10 cellular contexts compared by ENCODE assay signal in the genomic region with DNA sequence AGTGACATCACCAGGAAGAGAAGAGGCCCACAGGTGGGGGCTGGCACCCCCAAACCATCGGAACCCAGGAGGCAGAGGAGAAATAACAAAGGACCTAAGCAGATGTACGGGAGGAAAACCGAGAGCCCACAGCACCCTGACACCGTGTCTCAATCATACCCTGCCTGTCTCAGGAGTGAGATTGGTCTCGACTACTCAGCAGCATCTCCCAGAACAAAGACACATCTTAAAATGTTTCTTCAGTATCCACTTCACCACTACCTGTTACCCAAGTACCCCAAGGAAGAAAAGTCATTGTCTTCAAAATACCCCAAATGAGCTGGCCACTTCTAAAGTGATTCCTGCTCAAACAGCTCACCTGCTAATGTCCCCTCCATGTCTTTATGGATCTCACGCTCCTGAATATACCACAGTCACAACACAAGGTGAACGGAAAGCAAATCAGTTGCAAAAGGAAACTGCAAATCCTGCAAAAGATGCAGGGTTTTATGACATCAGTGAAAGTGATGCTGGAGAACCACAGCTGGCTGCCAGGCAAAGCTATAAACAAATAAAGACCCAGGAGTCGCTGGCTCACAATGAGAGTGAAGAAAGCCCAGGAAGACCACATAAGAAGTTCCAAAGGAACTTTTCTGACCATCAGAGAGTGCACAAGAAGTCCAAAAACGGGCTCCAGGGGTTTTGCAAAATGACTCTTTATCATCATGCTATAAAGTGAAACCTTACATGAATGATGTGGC. TPM values are rescaled to one million over a fixed set of nuclear protein-coding genes. Genes with fewer than 3 reads are reported as not detected.
A peak's percentile ranks its signal among the peaks of the same experiment; 100 is the strongest.
DNase-seq lines count a peak whose midpoint lies in the region; ATAC-seq and TF ChIP-seq lines count a peak whose summit lies in the region.
"Had no signal": no experiment of that assay in that cellular context is flagged by ENCODE, and none has a peak within 500 bp of the region (broad histone marks: within the 10 kb centered on the region; RNA-seq: fewer than 3 reads in every experiment).

No MANE protein-coding gene starts in this region.

- H3K27ac Mint-ChIP-seq in H9 = no peak overlapping the region
- no peak overlapping the region for H3K27ac Mint-ChIP-seq in activated naive CD8-positive, alpha-beta T cell treated with anti-CD3 and anti-CD28 coated beads, Interleukin-2, amount 50 U/mL, for 24 hours
- H3K27ac Mint-ChIP-seq in naive thymus-derived CD8-positive, alpha-beta T cell = no peak overlapping the region
- H3K27ac Mint-ChIP-seq in HFFc6 = no peak overlapping the region

- H3K4me2 ChIP-seq in H9 (ENCODE audit: insufficient read depth, insufficient read length, low read length) = no peak overlapping the region
- H3K4me2 ChIP-seq: smooth muscle cell had no signal

- H3T11ph ChIP-seq in H9 (ENCODE audit: low read length) = no peak overlapping the region

- H2BK12ac ChIP-seq in H9 (ENCODE audit: insufficient read length, low read depth, low read length) = no peak overlapping the region

- H3K27me3 ChIP-seq in GM06990 (replicated peaks; ENCODE audit: control insufficient read depth, insufficient read depth, low read length) = no peaks in the 10 kb centered on the region
- no peaks in the 10 kb centered on the region for H3K27me3 ChIP-seq in H9 (ENCODE audit: insufficient read depth, low read length)

- H3K27ac ChIP-seq in H9 (ENCODE audit: insufficient read length, low read depth, low read length) = no peak overlapping the region

- H3K79me2 ChIP-seq in H9 (ENCODE audit: insufficient read depth, low read length) = no peaks in the 10 kb centered on the region

- no peak overlapping the region for H3K4ac ChIP-seq in H9 (ENCODE audit: low read depth, low read length)

- DNase-seq in GM06990 (ENCODE audit: extremely low read depth, insufficient read length) = no peak
- no peak for DNase-seq in H9
- DNase-seq in activated naive CD8-positive, alpha-beta T cell treated with anti-CD3 and anti-CD28 coated beads, Interleukin-2, amount 50 U/mL, for 24 hours = no peak
- DNase-seq in naive thymus-derived CD8-positive, alpha-beta T cell = peak in 5 of 10 donors; percentile 29 to 62 (median 41)
- DNase-seq in ecto neural progenitor cell (ENCODE audit: low spot score) = no peak
- DNase-seq in HFFc6 = no peak
- DNase-seq in NCI-H1417 (lab: John Stamatoyannopoulos, UW) = no peak
- DNase-seq: DMS53 had no signal

- no peaks in the 10 kb centered on the region for H3K9me3 ChIP-seq in H9 (ENCODE audit: control insufficient read depth, low read depth, low read length)

- no peaks in the 10 kb centered on the region for H3K79me1 ChIP-seq in H9 (ENCODE audit: insufficient read depth, low read depth, low read length, poor library complexity, severe bottlenecking)

- H2BK15ac ChIP-seq in H9 (ENCODE audit: low read depth, low read length) = no peak overlapping the region

- no peak overlapping the region for H3K23ac ChIP-seq in H9 (ENCODE audit: insufficient read length, low read depth, low read length)

- no peak overlapping the region for H4K8ac ChIP-seq in H9 (replicated peaks; ENCODE audit: insufficient read length, low read depth, low read length)

- H3K9ac ChIP-seq in H9 (ENCODE audit: extremely low read depth, insufficient read length, low read length) = no peak overlapping the region

- H4K5ac ChIP-seq in H9 (ENCODE audit: insufficient read length, low read depth, low read length) = no peak overlapping the region

- H2BK5ac ChIP-seq in H9 (ENCODE audit: insufficient read length, low read length) = no peak overlapping the region

- peaks cover 2% of the 10 kb centered on the region for H3K36me3 ChIP-seq in GM06990 (ENCODE audit: control insufficient read depth, insufficient read depth, low read length)

- H3K4me3 Mint-ChIP-seq in H9 (no peak overlapping the region), HFFc6 (no peak overlapping the region)
- H3K4me3 Mint-ChIP-seq in activated naive CD8-positive, alpha-beta T cell treated with anti-CD3 and anti-CD28 coated beads, Interleukin-2, amount 50 U/mL, for 24 hours = no peak overlapping the region
- peak overlapping the region in 1 of 10 donors; percentile 3 for H3K4me3 Mint-ChIP-seq in naive thymus-derived CD8-positive, alpha-beta T cell
- H3K4me3 Mint-ChIP-seq: naive B cell had no signal

- no peaks in the 10 kb centered on the region for H3K23me2 ChIP-seq in H9 (ENCODE audit: insufficient read length, low read depth, low read length, poor library complexity, severe bottlenecking)

- H3K9me3 Mint-ChIP-seq in H9 (peaks cover 13 to 14% of the 10 kb centered on the region in 2 experiments), HFFc6 (no peaks in the 10 kb centered on the region)
- peaks cover 4% of the 10 kb centered on the region for H3K9me3 Mint-ChIP-seq in activated naive CD8-positive, alpha-beta T cell treated with anti-CD3 and anti-CD28 coated beads, Interleukin-2, amount 50 U/mL, for 24 hours
- peaks cover 0 to 10% (median 3%) of the 10 kb centered on the region in 9 donors for H3K9me3 Mint-ChIP-seq in naive thymus-derived CD8-positive, alpha-beta T cell

- H4K20me1 ChIP-seq in H9 (ENCODE audit: control insufficient read depth, insufficient read depth, insufficient read length) = no peaks in the 10 kb centered on the region

- no peak overlapping the region for H3K56ac ChIP-seq in H9 (ENCODE audit: insufficient read length, low read depth, low read length)

- peaks cover 5 to 17% of the 10 kb centered on the region in 2 experiments; a peak in 3 of 4 replicates for H3K4me1 Mint-ChIP-seq in H9
- peaks cover 34% of the 10 kb centered on the region for H3K4me1 Mint-ChIP-seq in activated naive CD8-positive, alpha-beta T cell treated with anti-CD3 and anti-CD28 coated beads, Interleukin-2, amount 50 U/mL, for 24 hours
- peaks cover 11 to 37% (median 26%) of the 10 kb centered on the region in 4 donors for H3K4me1 Mint-ChIP-seq in naive thymus-derived CD8-positive, alpha-beta T cell
- peaks cover 18% of the 10 kb centered on the region for H3K4me1 Mint-ChIP-seq in HFFc6 (ENCODE audit: low read depth)

- peak overlapping the region; percentile 52 for H3K4me3 ChIP-seq in GM06990 (replicated peaks; ENCODE audit: low read depth, low read length)
- H3K4me3 ChIP-seq: smooth muscle cell had no signal

- H3K36me3 Mint-ChIP-seq in H9 (ENCODE audit: insufficient read depth in 1 of 3, low read depth in 3 of 3) (peaks cover 4 to 11% (median 7%) of the 10 kb centered on the region in 3 experiments; a peak in 6 of 7 replicates), HFFc6 (ENCODE audit: low read depth) (peaks cover 5% of the 10 kb centered on the region; the same call in 1 of the 2 replicates)
- H3K36me3 Mint-ChIP-seq in activated naive CD8-positive, alpha-beta T cell treated with anti-CD3 and anti-CD28 coated beads, Interleukin-2, amount 50 U/mL, for 24 hours (ENCODE audit: low read depth) = peaks cover 27% of the 10 kb centered on the region
- H3K36me3 Mint-ChIP-seq in naive thymus-derived CD8-positive, alpha-beta T cell = peaks cover 8 to 15% (median 11%) of the 10 kb centered on the region in 3 donors

- H2AFZ ChIP-seq in H9 (ENCODE audit: low read length) = no peak overlapping the region

- ATAC-seq in activated naive CD8-positive, alpha-beta T cell treated with anti-CD3 and anti-CD28 coated beads, Interleukin-2, amount 50 U/mL, for 24 hours = peak; percentile 73
- peak; percentile 51 to 81 for ATAC-seq in naive thymus-derived CD8-positive, alpha-beta T cell

- TF ChIP-seq CTCF in GM06990 (IDR thresholded peaks at IDR 0.05; ENCODE audit: insufficient read depth, low read length, poor library complexity, severe bottlenecking) = no peak
- TF ChIP-seq CTCF in H9 (conservative IDR thresholded peaks at IDR 0.05) = no peak
- TF ChIP-seq CTCF in HFFc6 (IDR thresholded peaks at IDR 0.05) = no peak

- H2BK20ac ChIP-seq in H9 (ENCODE audit: low read depth, low read length, poor library complexity, severe bottlenecking) = peak overlapping the region; percentile 32

- POLR2A ChIA-PET in naive thymus-derived CD8-positive, alpha-beta T cell (lab: Charles Lee) = interaction anchor here (0.9 to 1.1 kb wide), 2 partner anchors 12 to 34 kb away, joined by 3 read pairs; no protein-coding TSS in a partner anchor

- H4K91ac ChIP-seq in H9 (ENCODE audit: insufficient read length, low read depth, low read length) = no peak overlapping the region

- H3K18ac ChIP-seq in H9 (ENCODE audit: insufficient read length, low read depth, low read length) = no peak overlapping the region

- H3K27me3 Mint-ChIP-seq in H9 (ENCODE audit: low read depth) (0 out of 2 replicates have a peak, but pooled peaks cover 3% of the 10 kb centered on the region), HFFc6 (ENCODE audit: insufficient read depth) (peaks cover 8% of the 10 kb centered on the region)
- H3K27me3 Mint-ChIP-seq in activated naive CD8-positive, alpha-beta T cell treated with anti-CD3 and anti-CD28 coated beads, Interleukin-2, amount 50 U/mL, for 24 hours = no peaks in the 10 kb centered on the region
- H3K27me3 Mint-ChIP-seq in naive thymus-derived CD8-positive, alpha-beta T cell = no peaks in the 10 kb centered on the region
- H3K27me3 Mint-ChIP-seq: naive B cell had no signal

- no peak overlapping the region for H3K14ac ChIP-seq in H9 (ENCODE audit: insufficient read depth, low read length)

- no peak overlapping the region for H2AK5ac ChIP-seq in H9 (ENCODE audit: insufficient read length, low read length)

- H3K4me1 ChIP-seq in H9 (ENCODE audit: insufficient read depth, low read length) = no peaks in the 10 kb centered on the region

- WGBS in H9 (ENCODE audit: extremely low coverage, insufficient read length, low lambda C conversion rate) = no CpG with 5 or more reads among the region's 9 CpGs

- H2BK120ac ChIP-seq in H9 (ENCODE audit: low read depth, low read length, poor library complexity, severe bottlenecking) = no peak overlapping the region

RNA-seq across cellular contexts. Expression of gene PREX1, which starts 44.1 kb away (rescaled TPM):
- 5.4 and 6.6 TPM in 2 replicates for total RNA-seq in H9 (2021)
- 100 to 1,000 TPM; 140 to 141 TPM for total RNA-seq in naive thymus-derived CD8-positive, alpha-beta T cell
- 10 to 100 TPM; 14.4 to 38.5 (median 20.9) TPM for polyA plus RNA-seq in naive thymus-derived CD8-positive, alpha-beta T cell
- total RNA-seq in HFFc6 (2021; fragmentation: NEBNext Ultra II Directional; extraction: Animal tissue kit (Norgen Biotek cat#: 25700)) = 1 to 10 TPM; 1.8 to 4.1 (median 2.8) TPM

Comparison
In these comparisons a context has a peak if more than half of its experiments do, and no peak if none do; other contexts are left out.
1. RNA of gene PREX1, which starts 44.1 kb away (total RNA-seq): 140 to 141 TPM in naive thymus-derived CD8-positive, alpha-beta T cell; 5.4 to 6.6 TPM in H9 and 1.8 to 4.1 TPM in HFFc6; every median in the first group is over 10 times any median in the second.